ENCODE assay signal across 8 cellular contexts in genomic region chr12:76183459-76184186, GRCh38.
DNase-seq lines count a peak whose midpoint lies in the region; ATAC-seq and TF ChIP-seq lines count a peak whose summit lies in the region.

No MANE protein-coding gene starts in this region.

- TF ChIP-seq CTCF in GM10266 (IDR thresholded peaks at IDR 0.05; ENCODE audit: control insufficient read depth, insufficient read depth, low read depth, missing control alignments), result no peak

- DNase-seq in GM10266 (ENCODE audit: extremely low spot score) (peak; percentile 41), myocyte (ENCODE audit: low read depth) (peak; percentile 88), T-helper 9 cell (no peak), mesenteric fat pad (ENCODE audit: low spot score) (no peak), DMS 273 treated with DMSO at 0.1 percent for 48 hours (lab: John Stamatoyannopoulos, UW) (no peak)
- peak; percentile 39 for DNase-seq in activated naive CD4-positive, alpha-beta T cell treated with anti-CD3 and anti-CD28 coated beads, Interleukin-2, amount 50 U/mL, for 16 hours

- peak; percentile 86 for ATAC-seq in GM21515 (IDR thresholded peaks at IDR 0.05; ENCODE audit: unreplicated experiment)
- ATAC-seq in HG03571 (IDR thresholded peaks at IDR 0.05; ENCODE audit: unreplicated experiment), result peak; percentile 82

Comparison
In these comparisons a context has a peak if more than half of its experiments do, and no peak if none do; other contexts are left out.
1. DNase-seq: peak in GM10266 (single experiment), activated naive CD4-positive, alpha-beta T cell treated with anti-CD3 and anti-CD28 coated beads, Interleukin-2, amount 50 U/mL, for 16 hours (single experiment) and myocyte (single experiment); none in T-helper 9 cell (single experiment), mesenteric fat pad (single experiment) and DMS 273 treated with DMSO at 0.1 percent for 48 hours (single experiment).